ENCODE assay signal across 19 cellular contexts in the genomic region with DNA sequence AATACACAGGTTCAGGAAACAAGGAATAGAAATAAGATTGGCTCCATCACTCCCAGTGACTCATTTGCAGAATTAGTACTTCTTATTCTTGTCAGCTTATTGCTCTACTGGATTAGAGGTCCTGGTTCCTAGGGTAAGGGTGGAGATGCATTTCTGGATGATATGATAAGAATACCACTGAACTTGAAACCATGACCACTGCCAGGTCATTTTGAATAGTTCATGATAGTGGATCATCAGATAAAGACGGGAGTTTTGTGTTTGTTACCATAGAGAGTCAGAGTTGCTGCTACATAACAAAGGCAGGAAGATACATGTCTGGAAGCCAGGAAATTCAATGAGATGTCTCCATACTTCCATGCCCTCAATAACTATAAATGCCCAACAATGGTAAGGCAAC.
DNase-seq lines count a peak whose midpoint lies in the region; ATAC-seq, FAIRE-seq and TF ChIP-seq lines count a peak whose summit lies in the region.
"Had no signal": no experiment of that assay in that cellular context is flagged by ENCODE, and none has a peak within 500 bp of the region (broad histone marks: within the 10 kb centered on the region; RNA-seq: fewer than 3 reads in every experiment).

No MANE protein-coding gene starts in this region.

- H3K4me2 ChIP-seq in K562 (ENCODE audit: insufficient read depth, low read length) (peak overlapping the region; percentile 10; the same call in 1 of the 2 replicates), osteoblast (ENCODE audit: insufficient read depth, low read length) (no peak overlapping the region)

- peak; percentile 66 for FAIRE-seq in K562 (lab: Jason Lieb, UNC)
- FAIRE-seq: H54 had no signal

- H4K20me1 ChIP-seq in K562 (replicated peaks; ENCODE audit: control insufficient read depth, insufficient read depth, low read length) (no peaks in the 10 kb centered on the region), osteoblast (ENCODE audit: insufficient read depth, low read length) (no peaks in the 10 kb centered on the region)

- no peaks in the 10 kb centered on the region; the same call in 2 of the 3 replicates for H3K36me3 ChIP-seq in K562 (ENCODE audit: control insufficient read depth, insufficient read depth, low read length)
- no peaks in the 10 kb centered on the region for H3K36me3 ChIP-seq in osteoblast (ENCODE audit: insufficient read depth, low read length)

- intact Hi-C loops in K562 (cut with micrococcal nuclease), result no loop called here

- H3K27me3 Mint-ChIP-seq in glutamatergic neuron (ENCODE audit: unreplicated experiment), result no peaks in the 10 kb centered on the region
- no peaks in the 10 kb centered on the region for H3K27me3 Mint-ChIP-seq in activated CD8-positive, alpha-beta memory T cell treated with anti-CD3 and anti-CD28 coated beads, Interleukin-2, amount 10 ng/mL, durations not matched to agents 7 days and 5 days

- peak; percentile 24 for DNase-seq in M059J (ENCODE audit: low read depth)
- peak; percentile 15 to 58 (median 30) for DNase-seq in K562 (ENCODE audit: extremely low read depth in 1 of 4, low spot score in 3 of 4)
- peak; percentile 40 for DNase-seq in fibroblast of the aortic adventitia (ENCODE audit: low read depth)
- peak; percentile 76 for DNase-seq in osteoblast (ENCODE audit: insufficient read length, low spot score, missing footprints)
- DNase-seq in glutamatergic neuron, result no peak
- no peak for DNase-seq in activated CD8-positive, alpha-beta memory T cell treated with anti-CD3 and anti-CD28 coated beads, Interleukin-2, amount 10 ng/mL, durations not matched to agents 7 days and 5 days
- DNase-seq: C1 segment of cervical spinal cord; EL; MV-4-11; NCI-H1417 treated with DMSO at 0.1 percent for 48 hours; NCI-H1930; NCI-H2171; NCI-H446 treated with DMSO at 0.1 percent for 48 hours; NK-92 treated with Interleukin-12 subunit alpha and Interleukin-12 subunit beta, amount 100 ng/mL, for 24 hours; RPMI8226 had no signal

- TF ChIP-seq EP300 in K562 (IDR thresholded peaks at IDR 0.05; ENCODE audit: low read length), result 0 out of 2 replicates have a peak, but pooled peaks have one; percentile 22

- TF ChIP-seq CTCF in K562 (IDR thresholded peaks at IDR 0.05 in 2 of 3, conservative IDR thresholded peaks at IDR 0.05 in 1 of 3; ENCODE audit: insufficient read depth in 2 of 3, low read depth in 1 of 3, low read length in 3 of 3) (no peak), fibroblast of the aortic adventitia (IDR thresholded peaks at IDR 0.05; ENCODE audit: insufficient read depth, low read length) (no peak), osteoblast (IDR thresholded peaks at IDR 0.05; ENCODE audit: extremely low read depth, low read depth, low read length) (no peak), glutamatergic neuron (IDR thresholded peaks at IDR 0.05; ENCODE audit: partially characterized antibody, unreplicated experiment) (no peak)

- in situ Hi-C loops in K562 (cut with MboI), result no loop called here

- H3K9me1 ChIP-seq in K562 (ENCODE audit: control insufficient read depth, insufficient read depth, low read length), result no peaks in the 10 kb centered on the region

- H3K36me3 Mint-ChIP-seq in glutamatergic neuron (ENCODE audit: unreplicated experiment), result peaks cover 7% of the 10 kb centered on the region
- no peaks in the 10 kb centered on the region for H3K36me3 Mint-ChIP-seq in activated CD8-positive, alpha-beta memory T cell treated with anti-CD3 and anti-CD28 coated beads, Interleukin-2, amount 10 ng/mL, durations not matched to agents 7 days and 5 days

- CTCF ChIA-PET in K562 (lab: Yijun Ruan, JAX; ENCODE audit: low intra/inter-chr PET ratio), result no interaction called here
- CTCF ChIA-PET in activated CD8-positive, alpha-beta memory T cell treated with anti-CD3 and anti-CD28 coated beads, Interleukin-2, amount 10 ng/mL, durations not matched to agents 7 days and 5 days (lab: Charles Lee), result no interaction called here

- peaks cover 4% of the 10 kb centered on the region for H3K4me1 Mint-ChIP-seq in glutamatergic neuron (ENCODE audit: low read depth, unreplicated experiment)
- no peaks in the 10 kb centered on the region for H3K4me1 Mint-ChIP-seq in activated CD8-positive, alpha-beta memory T cell treated with anti-CD3 and anti-CD28 coated beads, Interleukin-2, amount 10 ng/mL, durations not matched to agents 7 days and 5 days

- BruUV-seq in K562 (replicated peaks; lab: Mats Ljungman, UMichigan), result no TSS peak

- 0% methylated on average over 1 of the region's 1 CpG for WGBS in K562 (ENCODE audit: insufficient coverage, low coverage, missing lambda C conversion rate)

- peak overlapping the region; percentile 36; the same call in 1 of the 3 replicates for H3K27ac ChIP-seq in K562 (ENCODE audit: extremely low read depth, low read depth, low read length)
- no peak overlapping the region for H3K27ac ChIP-seq in osteoblast (ENCODE audit: low read depth, low read length)
- H3K27ac ChIP-seq: HL-60 had no signal

- no peak overlapping the region for H3K4me3 ChIP-seq in K562
- no peak overlapping the region for H3K4me3 ChIP-seq in fibroblast of the aortic adventitia (ENCODE audit: low read depth, low read length)
- H3K4me3 ChIP-seq in osteoblast (ENCODE audit: insufficient read depth, low read length), result no peak overlapping the region

- H3K27me3 ChIP-seq in K562 (ENCODE audit: control insufficient read depth in 2 of 2, insufficient read depth in 2 of 2, low read length in 2 of 2), result no peaks in the 10 kb centered on the region
- H3K27me3 ChIP-seq in osteoblast (ENCODE audit: insufficient read depth, low read length), result no peaks in the 10 kb centered on the region

- H2AFZ ChIP-seq in K562 (ENCODE audit: low read depth, low read length) (no peak overlapping the region; the same call in 1 of the 2 replicates), osteoblast (ENCODE audit: low read length) (no peak overlapping the region)

- H3K9me3 ChIP-seq in K562 (replicated peaks; ENCODE audit: control insufficient read depth, insufficient read depth, low read depth, low read length) (no peaks in the 10 kb centered on the region), osteoblast (ENCODE audit: low read depth, low read length) (no peaks in the 10 kb centered on the region)

- no peak overlapping the region for H3K4me3 Mint-ChIP-seq in glutamatergic neuron (ENCODE audit: unreplicated experiment)
- no peak overlapping the region for H3K4me3 Mint-ChIP-seq in activated CD8-positive, alpha-beta memory T cell treated with anti-CD3 and anti-CD28 coated beads, Interleukin-2, amount 10 ng/mL, durations not matched to agents 7 days and 5 days

- H3K4me1 ChIP-seq in K562 (replicated peaks in 1 of 2; ENCODE audit: control insufficient read depth in 2 of 2, insufficient read depth in 2 of 2, low read length in 2 of 2) (peaks cover 0 to 49% of the 10 kb centered on the region in 2 experiments; a peak in 4 of 5 replicates), osteoblast (ENCODE audit: insufficient read depth, low read length) (peaks cover 12% of the 10 kb centered on the region)

- POLR2A ChIA-PET in K562 (lab: Yijun Ruan, JAX), result interaction anchor here (1.1 kb wide), 1 partner anchor 12 kb away, joined by 3 read pairs; no protein-coding TSS in a partner anchor

- H3K9me3 Mint-ChIP-seq in glutamatergic neuron (ENCODE audit: unreplicated experiment), result no peaks in the 10 kb centered on the region
- no peaks in the 10 kb centered on the region for H3K9me3 Mint-ChIP-seq in activated CD8-positive, alpha-beta memory T cell treated with anti-CD3 and anti-CD28 coated beads, Interleukin-2, amount 10 ng/mL, durations not matched to agents 7 days and 5 days (ENCODE audit: low read depth)

- TF ChIP-seq RAD21 in K562 (CRISPR knock-in tag; conservative IDR thresholded peaks at IDR 0.05 in 1 of 2, IDR thresholded peaks at IDR 0.05 in 1 of 2), result peak in 1 of 2 experiments; percentile 23; a peak in 1 of 4 replicates

- ATAC-seq in K562 (peak; percentile 31; the same call in 2 of the 3 replicates), GM21825 (IDR thresholded peaks at IDR 0.05; ENCODE audit: unreplicated experiment) (no peak), HG02852 (IDR thresholded peaks at IDR 0.05; ENCODE audit: unreplicated experiment) (no peak)
- no peak for ATAC-seq in activated CD8-positive, alpha-beta memory T cell treated with anti-CD3 and anti-CD28 coated beads, Interleukin-2, amount 10 ng/mL, durations not matched to agents 7 days and 5 days

- no peak overlapping the region for H3K9ac ChIP-seq in K562 (ENCODE audit: insufficient read depth in 1 of 2, low read depth in 2 of 2, low read length in 2 of 2)

- no peaks in the 10 kb centered on the region for H3K79me2 ChIP-seq in K562 (ENCODE audit: control insufficient read depth, insufficient read depth, low read length)
- H3K79me2 ChIP-seq in osteoblast (ENCODE audit: insufficient read depth, low read length), result no peaks in the 10 kb centered on the region

- no peak for TF ChIP-seq POLR2A in K562 (conservative IDR thresholded peaks at IDR 0.05)

- H3K27ac Mint-ChIP-seq in glutamatergic neuron (ENCODE audit: unreplicated experiment), result no peak overlapping the region
- H3K27ac Mint-ChIP-seq in activated CD8-positive, alpha-beta memory T cell treated with anti-CD3 and anti-CD28 coated beads, Interleukin-2, amount 10 ng/mL, durations not matched to agents 7 days and 5 days, result no peak overlapping the region

TF ChIP-seq in K562, 482 proteins besides CTCF, POLR2A, EP300 and RAD21 (continues in another document):
- no peak for TF ChIP-seq CREB1 (IDR thresholded peaks at IDR 0.05)
- TF ChIP-seq CREB1 (CRISPR knock-in tag; IDR thresholded peaks at IDR 0.05), result no peak
- TF ChIP-seq ZNF740 (CRISPR knock-in tag; IDR thresholded peaks at IDR 0.05), result no peak
- no peak for TF ChIP-seq ZNF740 (tag; IDR thresholded peaks at IDR 0.05)
- TF ChIP-seq ZNF311 (CRISPR knock-in tag; IDR thresholded peaks at IDR 0.05), result no peak
- no peak for TF ChIP-seq ADNP (tag; IDR thresholded peaks at IDR 0.05)
- TF ChIP-seq ZFPM2 (CRISPR knock-in tag; IDR thresholded peaks at IDR 0.05), result no peak
- TF ChIP-seq ZNF212 (CRISPR knock-in tag; IDR thresholded peaks at IDR 0.05), result no peak
- TF ChIP-seq NFIC (IDR thresholded peaks at IDR 0.05), result 0 out of 2 replicates have a peak, but pooled peaks have one; percentile 4
- no peak for TF ChIP-seq NCOA6 (IDR thresholded peaks at IDR 0.05)
- TF ChIP-seq JUND (IDR thresholded peaks at IDR 0.05; ENCODE audit: borderline replicate concordance, low read depth, low read length), result peak; percentile 58
- peak; percentile 56; the same call in 2 of the 3 replicates for TF ChIP-seq JUND (tag; IDR thresholded peaks at IDR 0.05; ENCODE audit: borderline replicate concordance, low read depth, low read length)
- no peak for TF ChIP-seq DNMT1 (IDR thresholded peaks at IDR 0.05)
- TF ChIP-seq RFX7 (CRISPR knock-in tag; IDR thresholded peaks at IDR 0.05), result no peak

Comparison
In these comparisons a context has a peak if more than half of its experiments do, and no peak if none do; other contexts are left out.
1. DNase-seq: peak in M059J (single experiment), K562 (4 of 4), fibroblast of the aortic adventitia (single experiment) and osteoblast (single experiment); none in glutamatergic neuron (single experiment) and activated CD8-positive, alpha-beta memory T cell treated with anti-CD3 and anti-CD28 coated beads, Interleukin-2, amount 10 ng/mL, durations not matched to agents 7 days and 5 days (single experiment).